Comparison of ENCODE assay signal across 2 cellular contexts in genomic region chr7:39695852-39696586, GRCh38.
A peak's percentile ranks its signal among the peaks of the same experiment; 100 is the strongest.
TF ChIP-seq lines count a peak whose summit lies in the region.

No MANE protein-coding gene starts in this region.

TF ChIP-seq in A549, 52 proteins besides CTCF, POLR2A, EP300 and RAD21 (continued from another document):
- no peak for TF ChIP-seq USF2 (IDR thresholded peaks at IDR 0.05)
- TF ChIP-seq CEBPB (IDR thresholded peaks at IDR 0.05): no peak
- TF ChIP-seq FOSL2 (IDR thresholded peaks at IDR 0.05): no peak
- TF ChIP-seq FOSL2 (CRISPR knock-in tag; IDR thresholded peaks at IDR 0.05): no peak
- TF ChIP-seq PBX3 (IDR thresholded peaks at IDR 0.05): no peak
- TF ChIP-seq ATOH8 (CRISPR knock-in tag; IDR thresholded peaks at IDR 0.05; ENCODE audit: low read depth): no peak
- TF ChIP-seq E2F6 (IDR thresholded peaks at IDR 0.05; ENCODE audit: borderline replicate concordance, low read depth): no peak
- no peak for TF ChIP-seq HDAC2 (IDR thresholded peaks at IDR 0.05)
- TF ChIP-seq, protein P1, sequence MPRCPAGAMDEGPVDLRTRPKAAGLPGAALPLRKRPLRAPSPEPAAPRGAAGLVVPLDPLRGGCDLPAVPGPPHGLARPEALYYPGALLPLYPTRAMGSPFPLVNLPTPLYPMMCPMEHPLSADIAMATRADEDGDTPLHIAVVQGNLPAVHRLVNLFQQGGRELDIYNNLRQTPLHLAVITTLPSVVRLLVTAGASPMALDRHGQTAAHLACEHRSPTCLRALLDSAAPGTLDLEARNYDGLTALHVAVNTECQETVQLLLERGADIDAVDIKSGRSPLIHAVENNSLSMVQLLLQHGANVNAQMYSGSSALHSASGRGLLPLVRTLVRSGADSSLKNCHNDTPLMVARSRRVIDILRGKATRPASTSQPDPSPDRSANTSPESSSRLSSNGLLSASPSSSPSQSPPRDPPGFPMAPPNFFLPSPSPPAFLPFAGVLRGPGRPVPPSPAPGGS (IDR thresholded peaks at IDR 0.05): no peak
- no peak for TF ChIP-seq HEYL (CRISPR knock-in tag; IDR thresholded peaks at IDR 0.05)
- TF ChIP-seq HOXA7 (CRISPR knock-in tag; IDR thresholded peaks at IDR 0.05): no peak
TF ChIP-seq in A549: peak in this region for 0.

TF ChIP-seq in K562, 482 proteins besides CTCF, POLR2A, EP300 and RAD21 (continued from another document):
- TF ChIP-seq CTCFL (IDR thresholded peaks at IDR 0.05; ENCODE audit: borderline replicate concordance, insufficient read depth, low read depth, low read length, poor library complexity, severe bottlenecking): no peak
- TF ChIP-seq TRIM24 (IDR thresholded peaks at IDR 0.05): no peak
- no peak for TF ChIP-seq CEBPG (CRISPR knock-in tag; IDR thresholded peaks at IDR 0.05)
- TF ChIP-seq CEBPG (tag; conservative IDR thresholded peaks at IDR 0.05 in 1 of 2, IDR thresholded peaks at IDR 0.05 in 1 of 2): peak; percentile 43 to 67; a peak in 3 of 4 replicates
- TF ChIP-seq ETV5 (CRISPR knock-in tag; IDR thresholded peaks at IDR 0.05; ENCODE audit: low read depth): no peak
- TF ChIP-seq, protein P2, sequence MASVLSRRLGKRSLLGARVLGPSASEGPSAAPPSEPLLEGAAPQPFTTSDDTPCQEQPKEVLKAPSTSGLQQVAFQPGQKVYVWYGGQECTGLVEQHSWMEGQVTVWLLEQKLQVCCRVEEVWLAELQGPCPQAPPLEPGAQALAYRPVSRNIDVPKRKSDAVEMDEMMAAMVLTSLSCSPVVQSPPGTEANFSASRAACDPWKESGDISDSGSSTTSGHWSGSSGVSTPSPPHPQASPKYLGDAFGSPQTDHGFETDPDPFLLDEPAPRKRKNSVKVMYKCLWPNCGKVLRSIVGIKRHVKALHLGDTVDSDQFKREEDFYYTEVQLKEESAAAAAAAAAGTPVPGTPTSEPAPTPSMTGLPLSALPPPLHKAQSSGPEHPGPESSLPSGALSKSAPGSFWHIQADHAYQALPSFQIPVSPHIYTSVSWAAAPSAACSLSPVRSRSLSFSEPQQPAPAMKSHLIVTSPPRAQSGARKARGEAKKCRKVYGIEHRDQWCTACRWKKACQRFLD (CRISPR knock-in tag; IDR thresholded peaks at IDR 0.05): no peak
- no peak for TF ChIP-seq CTBP1 (IDR thresholded peaks at IDR 0.05; ENCODE audit: borderline replicate concordance)
- no peak for TF ChIP-seq MCM2 (IDR thresholded peaks at IDR 0.05; ENCODE audit: low read depth)
- TF ChIP-seq PHF21A (IDR thresholded peaks at IDR 0.05; ENCODE audit: borderline replicate concordance, low read depth): no peak
- TF ChIP-seq CC2D1A (IDR thresholded peaks at IDR 0.05): no peak
- TF ChIP-seq RFX1 (IDR thresholded peaks at IDR 0.05): no peak
- 0 out of 2 replicates have a peak, but pooled peaks have one; percentile 8 for TF ChIP-seq ATF3 (IDR thresholded peaks at IDR 0.05)
- TF ChIP-seq ATF3 (CRISPR knock-in tag; conservative IDR thresholded peaks at IDR 0.05): no peak
- no peak for TF ChIP-seq SAP30 (IDR thresholded peaks at IDR 0.05; ENCODE audit: borderline replicate concordance, insufficient read depth, low read depth, low read length, poor library complexity, severe bottlenecking)
- no peak for TF ChIP-seq ATF1 (CRISPR knock-in tag; IDR thresholded peaks at IDR 0.05)
- no peak for TF ChIP-seq ATF1 (tag; IDR thresholded peaks at IDR 0.05)
- no peak for TF ChIP-seq MED1 (CRISPR knock-in tag; IDR thresholded peaks at IDR 0.05; ENCODE audit: borderline replicate concordance)
- TF ChIP-seq ZNF76 (CRISPR knock-in tag; IDR thresholded peaks at IDR 0.05; ENCODE audit: borderline replicate concordance): no peak
- TF ChIP-seq MYC (IDR thresholded peaks at IDR 0.05; ENCODE audit: low read depth, low read length): no peak
- no peak for TF ChIP-seq MYC (CRISPR knock-in tag; IDR thresholded peaks at IDR 0.05; ENCODE audit: borderline replicate concordance, low read depth)
- TF ChIP-seq BDP1 (IDR thresholded peaks at IDR 0.05; ENCODE audit: insufficient read depth, insufficient read length): no peak
- TF ChIP-seq NBN (IDR thresholded peaks at IDR 0.05; ENCODE audit: low read depth): no peak
- no peak for TF ChIP-seq BRF1 (IDR thresholded peaks at IDR 0.05; ENCODE audit: borderline replicate concordance, extremely low read depth, insufficient read length)
